In genomic region chr3:183823963-183824362, GRCh38 we compare ENCODE assay signal across 8 cellular contexts. TPM values are rescaled to one million over a fixed set of nuclear protein-coding genes. Genes with fewer than 3 reads are reported as not detected.
DNase-seq lines count a peak whose midpoint lies in the region; ATAC-seq, FAIRE-seq and TF ChIP-seq lines count a peak whose summit lies in the region.

No MANE protein-coding gene starts in this region.

- H3K4me3 Mint-ChIP-seq in CD4-positive, alpha-beta memory T cell: peak overlapping the region; percentile 55 to 84 (median 76)
- H3K4me3 Mint-ChIP-seq in T-helper 17 cell: peak overlapping the region; percentile 83

- no peak overlapping the region for H3K27ac ChIP-seq in CD4-positive, alpha-beta memory T cell (ENCODE audit: low read depth, low read length)
- H3K27ac ChIP-seq in HUES6 (ENCODE audit: low read depth, low read length) (no peak overlapping the region), heart right ventricle (no peak overlapping the region)

- intact Hi-C loops in CD4-positive, alpha-beta memory T cell (cut with micrococcal nuclease): no loop called here
- intact Hi-C loops in heart right ventricle (cut with DNase I): no loop called here

- H3K9me3 Mint-ChIP-seq in CD4-positive, alpha-beta memory T cell: peaks cover 0 to 5% (median 0%) of the 10 kb centered on the region in 8 donors

- POLR2A ChIA-PET in CD4-positive, alpha-beta memory T cell (lab: Charles Lee; ENCODE audit: partially characterized antibody): interaction anchor here (2.1 kb wide), 1 partner anchor 9 kb away, joined by 8 read pairs; no protein-coding TSS in a partner anchor

- H3K9ac ChIP-seq in HUES6 (ENCODE audit: low read length): no peak overlapping the region

- CTCF ChIA-PET in CD4-positive, alpha-beta memory T cell (lab: Charles Lee; ENCODE audit: partially characterized antibody): no interaction called here

- H3K36me3 ChIP-seq in CD4-positive, alpha-beta memory T cell (ENCODE audit: insufficient read depth, low read length): no peaks in the 10 kb centered on the region
- peaks cover 10% of the 10 kb centered on the region; the same call in 1 of the 2 replicates for H3K36me3 ChIP-seq in HUES6 (ENCODE audit: control insufficient read depth, insufficient read depth, low read length)
- H3K36me3 ChIP-seq in heart right ventricle: peaks cover 0 to 14% (median 0%) of the 10 kb centered on the region in 9 donors

- peaks cover 13% of the 10 kb centered on the region for H3K4me1 ChIP-seq in CD4-positive, alpha-beta memory T cell (ENCODE audit: insufficient read depth, low read length)
- 0 out of 2 replicates have a peak, but pooled peaks cover 6% of the 10 kb centered on the region for H3K4me1 ChIP-seq in HUES6 (ENCODE audit: control insufficient read depth, insufficient read depth, low read length)
- H3K4me1 ChIP-seq in heart right ventricle: peaks cover 7 to 32% (median 16%) of the 10 kb centered on the region in 9 donors

- ATAC-seq in T-helper 17 cell (no peak), GM18909 (IDR thresholded peaks at IDR 0.05; ENCODE audit: poor library complexity, unreplicated experiment) (no peak), heart right ventricle (no peak)

- H3K27me3 ChIP-seq in CD4-positive, alpha-beta memory T cell (ENCODE audit: insufficient read depth, low read length): no peaks in the 10 kb centered on the region
- peaks cover 12% of the 10 kb centered on the region for H3K27me3 ChIP-seq in HUES6 (ENCODE audit: control insufficient read depth, insufficient read depth, low read length)
- peaks cover 0 to 10% (median 0%) of the 10 kb centered on the region in 7 donors for H3K27me3 ChIP-seq in heart right ventricle

- peak overlapping the region in 3 of 7 donors; percentile 30 to 68 (median 47) for H3K27ac Mint-ChIP-seq in CD4-positive, alpha-beta memory T cell
- H3K27ac Mint-ChIP-seq in T-helper 17 cell: peak overlapping the region; percentile 37

- peaks cover 8 to 16% (median 15%) of the 10 kb centered on the region in 4 donors for H3K4me1 Mint-ChIP-seq in CD4-positive, alpha-beta memory T cell
- peaks cover 13% of the 10 kb centered on the region for H3K4me1 Mint-ChIP-seq in T-helper 17 cell

- H3K27me3 Mint-ChIP-seq in CD4-positive, alpha-beta memory T cell: peaks cover 0 to 6% of the 10 kb centered on the region in 2 donors
- peaks cover 9% of the 10 kb centered on the region for H3K27me3 Mint-ChIP-seq in T-helper 17 cell

- no peak overlapping the region for H3K4me3 ChIP-seq in CD4-positive, alpha-beta memory T cell (ENCODE audit: low read length in 2 of 2)
- peak overlapping the region; percentile 88 for H3K4me3 ChIP-seq in HUES6 (ENCODE audit: low read depth, low read length)
- H3K4me3 ChIP-seq in heart right ventricle: no peak overlapping the region

- H3K9me3 ChIP-seq in CD4-positive, alpha-beta memory T cell (ENCODE audit: control insufficient read depth in 1 of 2, low read length in 2 of 2): no peaks in the 10 kb centered on the region
- no peaks in the 10 kb centered on the region for H3K9me3 ChIP-seq in HUES6 (ENCODE audit: control insufficient read depth, insufficient read depth, low read depth, low read length)
- H3K9me3 ChIP-seq in T-helper 17 cell (ENCODE audit: control insufficient read depth, low read length, poor library complexity, severe bottlenecking): no peaks in the 10 kb centered on the region
- no peaks in the 10 kb centered on the region for H3K9me3 ChIP-seq in heart right ventricle

- FAIRE-seq in HTR-8/SVneo (lab: Jason Lieb, UNC): no peak

- WGBS in heart right ventricle, 2 donors: 83 to 85% methylated on average over 5 of the region's 5 CpGs

- no peak for TF ChIP-seq CTCF in heart right ventricle (IDR thresholded peaks at IDR 0.05)

- no peak for DNase-seq in CD4-positive, alpha-beta memory T cell
- DNase-seq in T-helper 17 cell (no peak), left kidney (ENCODE audit: low read depth, low spot score) (peak; percentile 40), HTR-8/SVneo (ENCODE audit: insufficient read length, low spot score) (no peak), heart right ventricle (no peak)
- DNase-seq in effector CD4-positive, alpha-beta T cell: no peak

- H3K36me3 Mint-ChIP-seq in CD4-positive, alpha-beta memory T cell: peaks cover 2 to 11% of the 10 kb centered on the region in 2 donors
- H3K36me3 Mint-ChIP-seq in T-helper 17 cell (ENCODE audit: low read depth): peaks cover 2% of the 10 kb centered on the region

RNA-seq across cellular contexts. Expression of gene MAP6D1, which starts 1.4 kb away (rescaled TPM):
- 1 to 10 TPM; 1.0 to 3.1 TPM for total RNA-seq in CD4-positive, alpha-beta memory T cell
- under 1 TPM in 1 of 2 donors, not detected in 1; 0.31 TPM for polyA plus RNA-seq in CD4-positive, alpha-beta memory T cell
- 1 to 10 TPM in 1 of 2 donors, under 1 TPM in 1; 0.26 to 1.7 TPM for total RNA-seq in T-helper 17 cell
- total RNA-seq in heart right ventricle: 1 to 10 TPM in 9 of 10 donors, under 1 TPM in 1; 0.94 to 4.5 (median 2.5) TPM
- 1 to 10 TPM in 1 of 2 donors, not detected in 1; 1.1 TPM for polyA plus RNA-seq in heart right ventricle
